In genomic region chr3:72447059-72447946, GRCh38 we compare ENCODE assay signal across 1 cellular context.
TF ChIP-seq lines count a peak whose summit lies in the region.

No MANE protein-coding gene starts in this region.

TF ChIP-seq in HepG2, 621 proteins besides CTCF, POLR2A, EP300 and RAD21 (continued from another document and continues in another):
- TF ChIP-seq ZBTB33 (CRISPR knock-in tag; IDR thresholded peaks at IDR 0.05): peak; percentile 90
- 0 out of 2 replicates have a peak, but pooled peaks have one; percentile 78 for TF ChIP-seq ZNF138 (CRISPR knock-in tag; IDR thresholded peaks at IDR 0.05; ENCODE audit: low read depth)
- TF ChIP-seq MXD4 (CRISPR knock-in tag; IDR thresholded peaks at IDR 0.05): no peak
- no peak for TF ChIP-seq ZBTB25 (CRISPR knock-in tag; IDR thresholded peaks at IDR 0.05)
- TF ChIP-seq ZBTB38 (CRISPR knock-in tag; IDR thresholded peaks at IDR 0.05): peak; percentile 74
- no peak for TF ChIP-seq THYN1 (CRISPR knock-in tag; IDR thresholded peaks at IDR 0.05; ENCODE audit: borderline replicate concordance, low read depth)
- TF ChIP-seq CREM (IDR thresholded peaks at IDR 0.05): no peak
- no peak for TF ChIP-seq CREM (CRISPR knock-in tag; IDR thresholded peaks at IDR 0.05)
- TF ChIP-seq ZFP36 (IDR thresholded peaks at IDR 0.05; ENCODE audit: borderline replicate concordance, low read depth, low read length, partially characterized antibody): no peak
- no peak for TF ChIP-seq ZFP36L2 (CRISPR knock-in tag; IDR thresholded peaks at IDR 0.05)
- no peak for TF ChIP-seq ZNF451 (CRISPR knock-in tag; IDR thresholded peaks at IDR 0.05)
- TF ChIP-seq, protein P1, sequence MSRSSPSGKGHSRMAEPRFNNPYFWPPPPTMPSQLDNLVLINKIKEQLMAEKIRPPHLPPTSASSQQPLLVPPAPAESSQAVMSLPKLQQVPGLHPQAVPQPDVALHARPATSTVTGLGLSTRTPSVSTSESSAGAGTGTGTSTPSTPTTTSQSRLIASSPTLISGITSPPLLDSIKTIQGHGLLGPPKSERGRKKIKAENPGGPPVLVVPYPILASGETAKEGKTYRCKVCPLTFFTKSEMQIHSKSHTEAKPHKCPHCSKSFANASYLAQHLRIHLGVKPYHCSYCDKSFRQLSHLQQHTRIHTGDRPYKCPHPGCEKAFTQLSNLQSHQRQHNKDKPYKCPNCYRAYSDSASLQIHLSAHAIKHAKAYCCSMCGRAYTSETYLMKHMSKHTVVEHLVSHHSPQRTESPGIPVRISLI (CRISPR knock-in tag; IDR thresholded peaks at IDR 0.05; ENCODE audit: borderline replicate concordance): no peak
- no peak for TF ChIP-seq HOXA9 (CRISPR knock-in tag; IDR thresholded peaks at IDR 0.05; ENCODE audit: borderline replicate concordance)
- no peak for TF ChIP-seq RXRA (CRISPR knock-in tag; IDR thresholded peaks at IDR 0.05)
- TF ChIP-seq, protein P2, sequence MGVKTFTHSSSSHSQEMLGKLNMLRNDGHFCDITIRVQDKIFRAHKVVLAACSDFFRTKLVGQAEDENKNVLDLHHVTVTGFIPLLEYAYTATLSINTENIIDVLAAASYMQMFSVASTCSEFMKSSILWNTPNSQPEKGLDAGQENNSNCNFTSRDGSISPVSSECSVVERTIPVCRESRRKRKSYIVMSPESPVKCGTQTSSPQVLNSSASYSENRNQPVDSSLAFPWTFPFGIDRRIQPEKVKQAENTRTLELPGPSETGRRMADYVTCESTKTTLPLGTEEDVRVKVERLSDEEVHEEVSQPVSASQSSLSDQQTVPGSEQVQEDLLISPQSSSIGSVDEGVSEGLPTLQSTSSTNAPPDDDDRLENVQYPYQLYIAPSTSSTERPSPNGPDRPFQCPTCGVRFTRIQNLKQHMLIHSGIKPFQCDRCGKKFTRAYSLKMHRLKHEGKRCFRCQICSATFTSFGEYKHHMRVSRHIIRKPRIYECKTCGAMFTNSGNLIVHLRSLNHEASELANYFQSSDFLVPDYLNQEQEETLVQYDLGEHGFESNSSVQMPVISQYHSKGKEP (CRISPR knock-in tag; IDR thresholded peaks at IDR 0.05): no peak
- TF ChIP-seq DR1 (CRISPR knock-in tag; IDR thresholded peaks at IDR 0.05): no peak
- no peak for TF ChIP-seq CEBPG (CRISPR knock-in tag; IDR thresholded peaks at IDR 0.05)
- no peak for TF ChIP-seq ETV6 (CRISPR knock-in tag; conservative IDR thresholded peaks at IDR 0.05)
- TF ChIP-seq NCOA1 (CRISPR knock-in tag; IDR thresholded peaks at IDR 0.05): no peak
- TF ChIP-seq STAT5B (CRISPR knock-in tag; IDR thresholded peaks at IDR 0.05): no peak
- TF ChIP-seq ZFP1 (CRISPR knock-in tag; IDR thresholded peaks at IDR 0.05): no peak
- no peak for TF ChIP-seq NFYB (CRISPR knock-in tag; IDR thresholded peaks at IDR 0.05)
- TF ChIP-seq E2F5 (CRISPR knock-in tag; conservative IDR thresholded peaks at IDR 0.05): no peak
- TF ChIP-seq KLF15 (CRISPR knock-in tag; IDR thresholded peaks at IDR 0.05; ENCODE audit: borderline replicate concordance): no peak
- TF ChIP-seq ZNF296 (CRISPR knock-in tag; conservative IDR thresholded peaks at IDR 0.05): no peak
- no peak for TF ChIP-seq MEF2D (CRISPR knock-in tag; IDR thresholded peaks at IDR 0.05)
- TF ChIP-seq AGO2 (optimal IDR thresholded peaks at IDR 0.05; ENCODE audit: low read depth, low read length): peak; percentile 24
- TF ChIP-seq ZBTB4 (CRISPR knock-in tag; IDR thresholded peaks at IDR 0.05; ENCODE audit: borderline replicate concordance): 0 out of 2 replicates have a peak, but pooled peaks have one; percentile 45
- no peak for TF ChIP-seq SMYD3 (CRISPR knock-in tag; IDR thresholded peaks at IDR 0.05)
- TF ChIP-seq ZNF263 (CRISPR knock-in tag; IDR thresholded peaks at IDR 0.05): peak; percentile 41; the same call in 1 of the 2 replicates
- no peak for TF ChIP-seq ZNF205 (CRISPR knock-in tag; IDR thresholded peaks at IDR 0.05)
- TF ChIP-seq GRHL1 (CRISPR knock-in tag; conservative IDR thresholded peaks at IDR 0.05): no peak
- no peak for TF ChIP-seq THAP9 (CRISPR knock-in tag; IDR thresholded peaks at IDR 0.05; ENCODE audit: borderline replicate concordance)
- TF ChIP-seq ZSCAN31 (CRISPR knock-in tag; IDR thresholded peaks at IDR 0.05; ENCODE audit: low read depth): peak; percentile 70
- TF ChIP-seq ZNF766 (CRISPR knock-in tag; IDR thresholded peaks at IDR 0.05; ENCODE audit: borderline replicate concordance): peak; percentile 87; the same call in 1 of the 2 replicates
- TF ChIP-seq SP5 (CRISPR knock-in tag; IDR thresholded peaks at IDR 0.05; ENCODE audit: borderline replicate concordance, low read depth): no peak
- TF ChIP-seq ZNF879 (CRISPR knock-in tag; IDR thresholded peaks at IDR 0.05): no peak
- TF ChIP-seq CREBL2 (CRISPR knock-in tag; IDR thresholded peaks at IDR 0.05; ENCODE audit: borderline replicate concordance): no peak
- no peak for TF ChIP-seq MAFK (conservative IDR thresholded peaks at IDR 0.05 in 1 of 2, IDR thresholded peaks at IDR 0.05 in 1 of 2; ENCODE audit: low read length in 2 of 2)
- TF ChIP-seq MTF2 (CRISPR knock-in tag; IDR thresholded peaks at IDR 0.05; ENCODE audit: borderline replicate concordance): no peak
- TF ChIP-seq NFATC3 (CRISPR knock-in tag; IDR thresholded peaks at IDR 0.05): no peak
- TF ChIP-seq SNRNP70 (IDR thresholded peaks at IDR 0.05; ENCODE audit: low read depth, low read length): no peak
- TF ChIP-seq, protein P3, sequence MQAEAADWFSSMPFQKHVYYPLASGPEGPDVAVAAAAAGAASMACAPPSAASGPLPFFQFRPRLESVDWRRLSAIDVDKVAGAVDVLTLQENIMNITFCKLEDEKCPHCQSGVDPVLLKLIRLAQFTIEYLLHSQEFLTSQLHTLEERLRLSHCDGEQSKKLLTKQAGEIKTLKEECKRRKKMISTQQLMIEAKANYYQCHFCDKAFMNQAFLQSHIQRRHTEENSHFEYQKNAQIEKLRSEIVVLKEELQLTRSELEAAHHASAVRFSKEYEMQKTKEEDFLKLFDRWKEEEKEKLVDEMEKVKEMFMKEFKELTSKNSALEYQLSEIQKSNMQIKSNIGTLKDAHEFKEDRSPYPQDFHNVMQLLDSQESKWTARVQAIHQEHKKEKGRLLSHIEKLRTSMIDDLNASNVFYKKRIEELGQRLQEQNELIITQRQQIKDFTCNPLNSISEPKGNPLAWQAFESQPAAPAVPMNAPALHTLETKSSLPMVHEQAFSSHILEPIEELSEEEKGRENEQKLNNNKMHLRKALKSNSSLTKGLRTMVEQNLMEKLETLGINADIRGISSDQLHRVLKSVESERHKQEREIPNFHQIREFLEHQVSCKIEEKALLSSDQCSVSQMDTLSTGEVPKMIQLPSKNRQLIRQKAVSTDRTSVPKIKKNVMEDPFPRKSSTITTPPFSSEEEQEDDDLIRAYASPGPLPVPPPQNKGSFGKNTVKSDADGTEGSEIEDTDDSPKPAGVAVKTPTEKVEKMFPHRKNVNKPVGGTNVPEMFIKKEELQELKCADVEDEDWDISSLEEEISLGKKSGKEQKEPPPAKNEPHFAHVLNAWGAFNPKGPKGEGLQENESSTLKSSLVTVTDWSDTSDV (CRISPR knock-in tag; IDR thresholded peaks at IDR 0.05): no peak
